15 cellular contexts compared by ENCODE assay signal in genomic region chr3:11224870-11225251, GRCh38. TPM values are rescaled to one million over a fixed set of nuclear protein-coding genes. Genes with fewer than 3 reads are reported as not detected.
A peak's percentile ranks its signal among the peaks of the same experiment; 100 is the strongest.
DNase-seq lines count a peak whose midpoint lies in the region; ATAC-seq, FAIRE-seq and TF ChIP-seq lines count a peak whose summit lies in the region.
"Had no signal": no experiment of that assay in that cellular context is flagged by ENCODE, and none has a peak within 500 bp of the region (broad histone marks: within the 10 kb centered on the region; RNA-seq: fewer than 3 reads in every experiment).

No MANE protein-coding gene starts in this region.

- H2AFZ ChIP-seq in astrocyte (ENCODE audit: low read depth, low read length) (peak overlapping the region; percentile 15), hepatocyte (no peak overlapping the region)

- H3K4me1 Mint-ChIP-seq in astrocyte (ENCODE audit: low read depth, unreplicated experiment) (peaks cover 14% of the 10 kb centered on the region), WTC11 (no peaks in the 10 kb centered on the region)
- H3K4me1 Mint-ChIP-seq in stimulated activated effector memory CD8-positive, alpha-beta T cell treated with anti-CD3 and anti-CD28 coated beads, Interleukin-12 subunit alpha, Interleukin-12 subunit beta, amount 100 ng/mL, for 72 hours = peaks cover 6% of the 10 kb centered on the region

- no peaks in the 10 kb centered on the region for H3K27me3 Mint-ChIP-seq in astrocyte (ENCODE audit: low read depth, unreplicated experiment)
- no peaks in the 10 kb centered on the region for H3K27me3 Mint-ChIP-seq in WTC11 (ENCODE audit: low read depth)
- H3K27me3 Mint-ChIP-seq: activated naive CD4-positive, alpha-beta T cell treated with anti-CD3 and anti-CD28 coated beads, Interleukin-2, amount 50 U/mL, for 24 hours had no signal

- H3K9me2 ChIP-seq in hepatocyte (replicated peaks; ENCODE audit: insufficient read depth) = no peaks in the 10 kb centered on the region

- H3K36me3 ChIP-seq in astrocyte (ENCODE audit: insufficient read depth, low read length) (peaks cover 3% of the 10 kb centered on the region), hepatocyte (replicated peaks; ENCODE audit: insufficient read depth, low read depth) (no peaks in the 10 kb centered on the region)

- H3K9ac ChIP-seq in astrocyte (ENCODE audit: low read length) = peak overlapping the region; percentile 79

- DNase-seq in HL-60 (ENCODE audit: low read depth in 1 of 2, low spot score in 1 of 2) (no peak), astrocyte (ENCODE audit: low read depth) (no peak), hepatocyte (ENCODE audit: low spot score) (no peak), NCI-H146 (lab: John Stamatoyannopoulos, UW) (no peak), NCI-H2081 (lab: John Stamatoyannopoulos, UW) (no peak), WTC11 (ENCODE audit: low spot score) (no peak)
- DNase-seq in stimulated activated effector memory CD8-positive, alpha-beta T cell treated with anti-CD3 and anti-CD28 coated beads, Interleukin-12 subunit alpha, Interleukin-12 subunit beta, amount 100 ng/mL, for 72 hours (ENCODE audit: low spot score in 2 of 2) = no peak
- DNase-seq: DMS 273 treated with DMSO at 0.1 percent for 48 hours, H9, KG1, natural killer cell, NCI-H2081 treated with DMSO at 0.1 percent for 48 hours had no signal

- H3K4me3 Mint-ChIP-seq in astrocyte (ENCODE audit: unreplicated experiment) (peak overlapping the region; percentile 4), WTC11 (no peak overlapping the region)
- no peak overlapping the region for H3K4me3 Mint-ChIP-seq in stimulated activated effector memory CD8-positive, alpha-beta T cell treated with anti-CD3 and anti-CD28 coated beads, Interleukin-12 subunit alpha, Interleukin-12 subunit beta, amount 100 ng/mL, for 72 hours
- H3K4me3 Mint-ChIP-seq: activated naive CD4-positive, alpha-beta T cell treated with anti-CD3 and anti-CD28 coated beads, Interleukin-2, amount 50 U/mL, for 24 hours; H9; natural killer cell had no signal

- H3K27ac Mint-ChIP-seq in astrocyte (ENCODE audit: unreplicated experiment) (peak overlapping the region; percentile 95), WTC11 (no peak overlapping the region)
- H3K27ac Mint-ChIP-seq in stimulated activated effector memory CD8-positive, alpha-beta T cell treated with anti-CD3 and anti-CD28 coated beads, Interleukin-12 subunit alpha, Interleukin-12 subunit beta, amount 100 ng/mL, for 72 hours = peak overlapping the region; percentile 16
- H3K27ac Mint-ChIP-seq: activated naive CD4-positive, alpha-beta T cell treated with anti-CD3 and anti-CD28 coated beads, Interleukin-2, amount 50 U/mL, for 24 hours; H9 had no signal

- 93% methylated on average over 3 of the region's 3 CpGs for WGBS in hepatocyte (ENCODE audit: low lambda C conversion rate, missing lambda C conversion rate)

- H3K4me1 ChIP-seq in astrocyte (ENCODE audit: insufficient read depth, low read length) (peaks cover 14% of the 10 kb centered on the region), hepatocyte (ENCODE audit: insufficient read depth) (no peaks in the 10 kb centered on the region)

- H3K9me3 Mint-ChIP-seq in astrocyte (ENCODE audit: unreplicated experiment) = peaks cover 2% of the 10 kb centered on the region
- H3K9me3 Mint-ChIP-seq in stimulated activated effector memory CD8-positive, alpha-beta T cell treated with anti-CD3 and anti-CD28 coated beads, Interleukin-12 subunit alpha, Interleukin-12 subunit beta, amount 100 ng/mL, for 72 hours = no peaks in the 10 kb centered on the region
- H3K9me3 Mint-ChIP-seq in WTC11 = peaks cover 3% of the 10 kb centered on the region; the same call in 1 of the 2 replicates
- H3K9me3 Mint-ChIP-seq: activated naive CD4-positive, alpha-beta T cell treated with anti-CD3 and anti-CD28 coated beads, Interleukin-2, amount 50 U/mL, for 24 hours; H9; natural killer cell had no signal

- CTCF ChIA-PET in WTC11 (lab: Charles Lee) = no interaction called here

- H3K9me3 ChIP-seq in astrocyte (ENCODE audit: insufficient read depth, low read depth, low read length) (no peaks in the 10 kb centered on the region), hepatocyte (ENCODE audit: low read depth) (no peaks in the 10 kb centered on the region)

- H3K27ac ChIP-seq in HL-60 (replicated peaks) = peak overlapping the region; percentile 63
- peak overlapping the region; percentile 92 for H3K27ac ChIP-seq in astrocyte (ENCODE audit: low read depth, low read length)
- H3K27ac ChIP-seq in hepatocyte = peak overlapping the region; percentile 61

- TF ChIP-seq CTCF in HL-60 (IDR thresholded peaks at IDR 0.05; ENCODE audit: insufficient read depth, low read length) (no peak), astrocyte (IDR thresholded peaks at IDR 0.05; ENCODE audit: insufficient read depth, low read depth, low read length) (no peak), hepatocyte (IDR thresholded peaks at IDR 0.05; ENCODE audit: poor library complexity) (no peak), WTC11 (IDR thresholded peaks at IDR 0.05) (no peak)

- H3K4me3 ChIP-seq in HL-60 (replicated peaks; ENCODE audit: insufficient read depth, low read length) (peak overlapping the region; percentile 52), astrocyte (ENCODE audit: insufficient read depth, low read depth, low read length) (peak overlapping the region; percentile 50), hepatocyte (no peak overlapping the region)

- POLR2A ChIA-PET in WTC11 (lab: Charles Lee) = no interaction called here

- no peak for ATAC-seq in stimulated activated effector memory CD8-positive, alpha-beta T cell treated with anti-CD3 and anti-CD28 coated beads, Interleukin-12 subunit alpha, Interleukin-12 subunit beta, amount 100 ng/mL, for 72 hours
- ATAC-seq in WTC11 (no peak), HG02763 (IDR thresholded peaks at IDR 0.05; ENCODE audit: unreplicated experiment) (no peak)
- ATAC-seq: natural killer cell had no signal

- H4K20me1 ChIP-seq in astrocyte (ENCODE audit: insufficient read depth, low read length) (peaks cover 6% of the 10 kb centered on the region), hepatocyte (ENCODE audit: insufficient read depth, poor library complexity, severe bottlenecking) (no peaks in the 10 kb centered on the region)

- H3K27me3 ChIP-seq in HL-60 (ENCODE audit: insufficient read depth, poor library complexity, severe bottlenecking) = no peaks in the 10 kb centered on the region
- no peaks in the 10 kb centered on the region for H3K27me3 ChIP-seq in astrocyte (ENCODE audit: insufficient read depth, low read length)
- no peaks in the 10 kb centered on the region for H3K27me3 ChIP-seq in hepatocyte

- H3K79me2 ChIP-seq in astrocyte (ENCODE audit: insufficient read depth, low read length) = peaks cover 57% of the 10 kb centered on the region
- H3K79me2 ChIP-seq in hepatocyte = no peaks in the 10 kb centered on the region

- H3K4me2 ChIP-seq in astrocyte (ENCODE audit: low read length) (peak overlapping the region; percentile 85), hepatocyte (no peak overlapping the region)

- FAIRE-seq in astrocyte (lab: Jason Lieb, UNC) = no peak
- FAIRE-seq: endometrium had no signal

- H3K36me3 Mint-ChIP-seq in astrocyte (ENCODE audit: low read depth, unreplicated experiment) = peaks cover 5% of the 10 kb centered on the region
- H3K36me3 Mint-ChIP-seq in stimulated activated effector memory CD8-positive, alpha-beta T cell treated with anti-CD3 and anti-CD28 coated beads, Interleukin-12 subunit alpha, Interleukin-12 subunit beta, amount 100 ng/mL, for 72 hours = no peaks in the 10 kb centered on the region
- H3K36me3 Mint-ChIP-seq in WTC11 = no peaks in the 10 kb centered on the region
- H3K36me3 Mint-ChIP-seq: activated naive CD4-positive, alpha-beta T cell treated with anti-CD3 and anti-CD28 coated beads, Interleukin-2, amount 50 U/mL, for 24 hours; natural killer cell had no signal

TF ChIP-seq in WTC11, 78 proteins besides CTCF, POLR2A, EP300 and RAD21 (continues in another document):
- TF ChIP-seq ATF6 (CRISPR knock-in tag; IDR thresholded peaks at IDR 0.05) (no peak), SOX15 (CRISPR knock-in tag; IDR thresholded peaks at IDR 0.05) (no peak), USF2 (CRISPR knock-in tag; IDR thresholded peaks at IDR 0.05) (no peak), MAX (CRISPR knock-in tag; IDR thresholded peaks at IDR 0.05) (no peak), E2F4 (CRISPR knock-in tag; IDR thresholded peaks at IDR 0.05; ENCODE audit: borderline replicate concordance, low read depth) (no peak)

RNA-seq across cellular contexts. Expression of gene ATG7, which starts 47.3 kb away (rescaled TPM):
- 24.8 and 29.5 TPM in 2 replicates for total RNA-seq in astrocyte
- 20.8 and 38.6 TPM in 2 replicates for total RNA-seq in hepatocyte
- polyA plus RNA-seq in hepatocyte = 18.4 and 29.0 TPM in 2 replicates
- 17.4 to 21.2 TPM (median 17.5 TPM) in 3 replicates for total RNA-seq in WTC11 (2021)
